20 cellular contexts compared by ENCODE assay signal in genomic region chr17:9274119-9274445, GRCh38.
DNase-seq lines count a peak whose midpoint lies in the region; ATAC-seq, FAIRE-seq and TF ChIP-seq lines count a peak whose summit lies in the region.
"Had no signal": no experiment of that assay in that cellular context is flagged by ENCODE, and none has a peak within 500 bp of the region (broad histone marks: within the 10 kb centered on the region; RNA-seq: fewer than 3 reads in every experiment).

No MANE protein-coding gene starts in this region.

- TF ChIP-seq POLR2A in prostate gland (IDR thresholded peaks at IDR 0.05) = no peak

- no peaks in the 10 kb centered on the region for H3K9me3 Mint-ChIP-seq in activated CD4-positive, alpha-beta T cell treated with anti-CD3 and anti-CD28 coated beads, Interleukin-2, amount 10 ng/mL, durations not matched to agents 7 days and 5 days
- no peaks in the 10 kb centered on the region for H3K9me3 Mint-ChIP-seq in activated T-cell treated with anti-CD3 and anti-CD28 coated beads, Interleukin-2, amount 50 U/mL, for 24 hours
- H3K9me3 Mint-ChIP-seq in endodermal cell = no peaks in the 10 kb centered on the region

- TF ChIP-seq CTCF in endodermal cell (conservative IDR thresholded peaks at IDR 0.05) (no peak), prostate gland (IDR thresholded peaks at IDR 0.05) (no peak)

- no peak overlapping the region for H3K9ac ChIP-seq in endodermal cell (ENCODE audit: extremely low read depth, low read length, poor library complexity, severe bottlenecking)
- H3K9ac ChIP-seq: KMS-11 had no signal

- H3K27me3 Mint-ChIP-seq in activated CD4-positive, alpha-beta T cell treated with anti-CD3 and anti-CD28 coated beads, Interleukin-2, amount 10 ng/mL, durations not matched to agents 7 days and 5 days = no peaks in the 10 kb centered on the region
- H3K27me3 Mint-ChIP-seq in activated T-cell treated with anti-CD3 and anti-CD28 coated beads, Interleukin-2, amount 50 U/mL, for 24 hours = no peaks in the 10 kb centered on the region
- no peaks in the 10 kb centered on the region for H3K27me3 Mint-ChIP-seq in endodermal cell (ENCODE audit: insufficient read depth)

- peak; percentile 12 for DNase-seq in activated CD4-positive, alpha-beta T cell treated with anti-CD3 and anti-CD28 coated beads, Interleukin-2, amount 10 ng/mL, durations not matched to agents 7 days and 5 days
- no peak for DNase-seq in activated CD4-positive, alpha-beta T cell treated with anti-CD3 and anti-CD28 coated beads, Interleukin-2, amount 50 U/mL, for 4 hours
- peak; percentile 48 for DNase-seq in activated T-cell treated with anti-CD3 and anti-CD28 coated beads, Interleukin-2, amount 50 U/mL, for 24 hours
- peak; percentile 24 for DNase-seq in endodermal cell
- DNase-seq in stimulated activated CD8-positive, alpha-beta memory T cell treated with anti-CD3 and anti-CD28 coated beads, Interleukin-4, amount 100 ng/mL, for 48 hours = peak; percentile 56
- DNase-seq in small intestine = no peak
- no peak for DNase-seq in prostate gland (ENCODE audit: low spot score)
- DNase-seq: C1 segment of cervical spinal cord; central memory CD4-positive, alpha-beta T cell; erythroblast; HFFc6; NCI-H1048; NCI-H2081 treated with DMSO at 0.1 percent for 48 hours; NCI-H510A; thyroid gland had no signal

- no peak overlapping the region for H3K4me3 ChIP-seq in endodermal cell (ENCODE audit: low read length)
- no peak overlapping the region for H3K4me3 ChIP-seq in small intestine (ENCODE audit: low read depth in 1 of 2, low read length in 2 of 2)
- no peak overlapping the region for H3K4me3 ChIP-seq in prostate gland
- H3K4me3 ChIP-seq: right atrium auricular region, thyroid gland had no signal

- CTCF ChIA-PET in activated CD4-positive, alpha-beta T cell treated with anti-CD3 and anti-CD28 coated beads, Interleukin-2, amount 10 ng/mL, durations not matched to agents 7 days and 5 days (lab: Charles Lee) = no interaction called here

- H3K4me3 Mint-ChIP-seq in activated CD4-positive, alpha-beta T cell treated with anti-CD3 and anti-CD28 coated beads, Interleukin-2, amount 10 ng/mL, durations not matched to agents 7 days and 5 days = no peak overlapping the region
- peak overlapping the region; percentile 60 for H3K4me3 Mint-ChIP-seq in activated T-cell treated with anti-CD3 and anti-CD28 coated beads, Interleukin-2, amount 50 U/mL, for 24 hours
- H3K4me3 Mint-ChIP-seq in endodermal cell = no peak overlapping the region
- H3K4me3 Mint-ChIP-seq: HFFc6 had no signal

- ATAC-seq in GM18907 (IDR thresholded peaks at IDR 0.05; ENCODE audit: unreplicated experiment) = no peak

- H3K4me1 ChIP-seq in endodermal cell (ENCODE audit: control insufficient read depth, insufficient read depth, low read length) = no peaks in the 10 kb centered on the region
- H3K4me1 ChIP-seq in small intestine (ENCODE audit: control insufficient read depth in 2 of 2, insufficient read depth in 1 of 2, low read depth in 1 of 2, low read length in 1 of 2) = no peaks in the 10 kb centered on the region
- H3K4me1 ChIP-seq in prostate gland (replicated peaks) = no peaks in the 10 kb centered on the region
- H3K4me1 ChIP-seq: thyroid gland had no signal

- H3K27ac ChIP-seq in endodermal cell (ENCODE audit: low read depth, low read length) (no peak overlapping the region), small intestine (ENCODE audit: low read depth in 1 of 2, low read length in 1 of 2) (no peak overlapping the region), prostate gland (no peak overlapping the region)
- H3K27ac ChIP-seq: KMS-11, right atrium auricular region, RWPE1, thyroid gland had no signal

- intact Hi-C loops in prostate gland (cut with DNase I) = no loop called here

- H3K36me3 ChIP-seq in endodermal cell (ENCODE audit: control insufficient read depth, insufficient read depth, low read length) (no peaks in the 10 kb centered on the region), small intestine (ENCODE audit: control insufficient read depth in 2 of 2, insufficient read depth in 2 of 2, low read length in 2 of 2) (no peaks in the 10 kb centered on the region), prostate gland (no peaks in the 10 kb centered on the region)
- H3K36me3 ChIP-seq: right atrium auricular region, thyroid gland had no signal

- WGBS in endodermal cell (ENCODE audit: insufficient coverage in 1 of 2, insufficient read length in 1 of 2), 2 experiments = 89 to 95% methylated on average over 4 of the region's 4 CpGs
- 68 to 73% (median 71%) methylated on average over 4 of the region's 4 CpGs for WGBS in small intestine, 3 donors
- 75% methylated on average over 4 of the region's 4 CpGs for WGBS in prostate gland

- H3K27me3 ChIP-seq in endodermal cell (ENCODE audit: control insufficient read depth, insufficient read depth, low read length, poor library complexity, severe bottlenecking) (no peaks in the 10 kb centered on the region), small intestine (ENCODE audit: control insufficient read depth in 2 of 2, insufficient read depth in 2 of 2, low read length in 2 of 2) (no peaks in the 10 kb centered on the region), prostate gland (replicated peaks; ENCODE audit: insufficient read depth) (no peaks in the 10 kb centered on the region)
- H3K27me3 ChIP-seq: right atrium auricular region, thyroid gland had no signal

- no peaks in the 10 kb centered on the region for H3K9me3 ChIP-seq in endodermal cell (ENCODE audit: control insufficient read depth, low read length)
- no peaks in the 10 kb centered on the region for H3K9me3 ChIP-seq in small intestine (ENCODE audit: control insufficient read depth, low read depth)
- no peaks in the 10 kb centered on the region for H3K9me3 ChIP-seq in prostate gland
- H3K9me3 ChIP-seq: right atrium auricular region, thyroid gland had no signal

- H3K36me3 Mint-ChIP-seq in activated CD4-positive, alpha-beta T cell treated with anti-CD3 and anti-CD28 coated beads, Interleukin-2, amount 10 ng/mL, durations not matched to agents 7 days and 5 days (ENCODE audit: low read depth) = no peaks in the 10 kb centered on the region
- H3K36me3 Mint-ChIP-seq in activated T-cell treated with anti-CD3 and anti-CD28 coated beads, Interleukin-2, amount 50 U/mL, for 24 hours (ENCODE audit: low read depth) = peaks cover 8% of the 10 kb centered on the region
- no peaks in the 10 kb centered on the region for H3K36me3 Mint-ChIP-seq in endodermal cell (ENCODE audit: low read depth)

- peak overlapping the region; percentile 54 for H3K27ac Mint-ChIP-seq in activated CD4-positive, alpha-beta T cell treated with anti-CD3 and anti-CD28 coated beads, Interleukin-2, amount 10 ng/mL, durations not matched to agents 7 days and 5 days
- H3K27ac Mint-ChIP-seq in activated T-cell treated with anti-CD3 and anti-CD28 coated beads, Interleukin-2, amount 50 U/mL, for 24 hours = peak overlapping the region; percentile 98
- H3K27ac Mint-ChIP-seq in endodermal cell = no peak overlapping the region
- H3K27ac Mint-ChIP-seq: HFFc6 had no signal

- H3K4me1 Mint-ChIP-seq in activated CD4-positive, alpha-beta T cell treated with anti-CD3 and anti-CD28 coated beads, Interleukin-2, amount 10 ng/mL, durations not matched to agents 7 days and 5 days = peaks cover 20% of the 10 kb centered on the region
- H3K4me1 Mint-ChIP-seq in activated T-cell treated with anti-CD3 and anti-CD28 coated beads, Interleukin-2, amount 50 U/mL, for 24 hours (ENCODE audit: low read depth) = peaks cover 35% of the 10 kb centered on the region
- H3K4me1 Mint-ChIP-seq in endodermal cell = peaks cover 2% of the 10 kb centered on the region

- POLR2A ChIA-PET in activated CD4-positive, alpha-beta T cell treated with anti-CD3 and anti-CD28 coated beads, Interleukin-2, amount 10 ng/mL, durations not matched to agents 7 days and 5 days (lab: Charles Lee) = interaction anchor here (1.1 kb wide), 1 partner anchor 10 kb away, joined by 5 read pairs; no protein-coding TSS in a partner anchor

- no peak for FAIRE-seq in small intestine (lab: Jason Lieb, UNC)
- FAIRE-seq: GM12892 had no signal

Comparison
In these comparisons a context has a peak if more than half of its experiments do, and no peak if none do; other contexts are left out.
1. DNase-seq: peak in activated CD4-positive, alpha-beta T cell treated with anti-CD3 and anti-CD28 coated beads, Interleukin-2, amount 10 ng/mL, durations not matched to agents 7 days and 5 days (single experiment), activated T-cell treated with anti-CD3 and anti-CD28 coated beads, Interleukin-2, amount 50 U/mL, for 24 hours (single experiment), endodermal cell (single experiment) and stimulated activated CD8-positive, alpha-beta memory T cell treated with anti-CD3 and anti-CD28 coated beads, Interleukin-4, amount 100 ng/mL, for 48 hours (single experiment); none in activated CD4-positive, alpha-beta T cell treated with anti-CD3 and anti-CD28 coated beads, Interleukin-2, amount 50 U/mL, for 4 hours (0 of 2), small intestine (single experiment) and prostate gland (single experiment).